In genomic region chr2:121099329-121100318, GRCh38 we compare ENCODE assay signal across 9 cellular contexts.
A peak's percentile ranks its signal among the peaks of the same experiment; 100 is the strongest.
DNase-seq lines count a peak whose midpoint lies in the region; ATAC-seq and TF ChIP-seq lines count a peak whose summit lies in the region.
"Had no signal": no experiment of that assay in that cellular context is flagged by ENCODE, and none has a peak within 500 bp of the region (broad histone marks: within the 10 kb centered on the region; RNA-seq: fewer than 3 reads in every experiment).

No MANE protein-coding gene starts in this region.

- no peaks in the 10 kb centered on the region for H3K36me3 ChIP-seq in gastrocnemius medialis

- peak; percentile 71 for ATAC-seq in left colon
- no peak for ATAC-seq in HG03520 (IDR thresholded peaks at IDR 0.05; ENCODE audit: unreplicated experiment)
- no peak for ATAC-seq in GM21528 (IDR thresholded peaks at IDR 0.05; ENCODE audit: low FRiP score, unreplicated experiment)
- ATAC-seq in gastrocnemius medialis = no peak

- H3K9me3 ChIP-seq in gastrocnemius medialis = no peaks in the 10 kb centered on the region

- H3K27me3 ChIP-seq in gastrocnemius medialis = no peaks in the 10 kb centered on the region

- in situ Hi-C loops in gastrocnemius medialis (cut with MboI; ENCODE audit: low sequenced_read_pairs in 4 of 4) = loop anchor here (10.0 to 25.0 kb wide), 4 partner anchors 213 to 762 kb away; partner anchors contain the start of gene INHBB (in 1 of the 4)

- no peaks in the 10 kb centered on the region for H3K4me1 ChIP-seq in gastrocnemius medialis

- intact Hi-C loops in left colon (cut with DNase I, micrococcal nuclease) (loop anchor here in 1 of 2 donors (10.0 kb wide), 1 partner anchor 255 kb away; no protein-coding TSS in a partner anchor), gastrocnemius medialis (cut with DNase I; ENCODE audit: low total_unique reads) (loop anchor here (5.0 kb wide), 1 partner anchor 198 kb away; no protein-coding TSS in a partner anchor)

- H3K4me3 ChIP-seq in AG10803 (ENCODE audit: low read length) (no peak overlapping the region), gastrocnemius medialis (no peak overlapping the region)
- H3K4me3 ChIP-seq: skin epidermis had no signal

- TF ChIP-seq CTCF in AG10803 (conservative IDR thresholded peaks at IDR 0.05; ENCODE audit: low read length) = peak; percentile 48
- no peak for TF ChIP-seq CTCF in gastrocnemius medialis (IDR thresholded peaks at IDR 0.05 in 4 of 5, conservative IDR thresholded peaks at IDR 0.05 in 1 of 5)

- DNase-seq in AG10803 (ENCODE audit: low read depth) (no peak), HCEC 1CT (peak; percentile 28), anterior cingulate cortex (lab: John Stamatoyannopoulos, UW) (peak in 42 of 58 donors; percentile 5 to 79 (median 38)), left colon (peak in 1 of 2 donors; percentile 50), HuH-7.5 (ENCODE audit: low spot score) (no peak), gastrocnemius medialis (no peak)

- no peak for TF ChIP-seq POLR2A in gastrocnemius medialis (IDR thresholded peaks at IDR 0.05)

- no peak overlapping the region for H3K27ac ChIP-seq in gastrocnemius medialis
- H3K27ac ChIP-seq: skin epidermis had no signal

Comparison
In these comparisons a context has a peak if more than half of its experiments do, and no peak if none do; other contexts are left out.
1. DNase-seq: peak in HCEC 1CT (single experiment) and anterior cingulate cortex (42 of 58); none in AG10803 (single experiment), HuH-7.5 (single experiment) and gastrocnemius medialis (0 of 2).